Comparison of ENCODE assay signal across 1 cellular context in the genomic region with DNA sequence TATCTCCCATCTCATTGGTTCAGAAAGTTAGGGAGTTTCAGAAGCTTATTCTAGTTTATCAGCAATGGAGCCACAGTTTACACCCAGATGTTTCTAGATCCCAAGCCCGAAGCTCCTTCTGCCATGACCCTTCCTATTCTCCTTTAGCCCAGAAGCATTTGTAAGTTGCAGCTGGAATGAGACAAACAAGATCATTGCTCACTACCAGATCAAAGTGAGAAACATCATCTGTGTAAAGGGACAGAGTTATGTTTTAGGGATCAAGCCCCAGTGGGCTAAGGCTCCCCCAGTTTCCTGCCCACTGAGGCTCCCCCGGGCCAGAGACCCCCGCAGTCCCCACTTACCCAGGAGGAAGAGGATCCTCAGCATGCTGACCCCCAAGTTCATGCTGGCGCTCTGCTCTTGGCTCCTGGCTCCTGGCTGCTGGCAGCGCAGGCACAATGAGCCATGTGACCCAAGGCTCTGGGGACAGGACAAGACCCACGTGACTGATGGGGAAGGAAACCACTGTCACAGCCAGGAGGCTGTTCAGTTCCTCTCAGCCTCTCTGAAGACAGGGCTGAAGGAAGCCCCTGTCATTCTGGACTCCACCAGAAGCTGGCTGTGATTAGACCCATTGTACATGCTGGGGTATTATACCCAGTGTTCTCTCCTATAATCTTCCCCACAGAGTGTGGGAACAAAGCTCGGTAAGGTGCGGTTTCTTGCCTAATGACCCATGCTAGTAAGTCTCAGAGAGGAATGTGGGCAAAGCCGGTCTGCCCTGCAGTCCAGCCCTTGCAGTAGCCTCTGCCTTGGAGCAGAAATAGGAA.
A peak's percentile ranks its signal among the peaks of the same experiment; 100 is the strongest.
TF ChIP-seq lines count a peak whose summit lies in the region.

Gene TMEM273, minus strand, starts transcription at position 442 of the 812 bp plus-strand sequence. Its CDS starts 55 bp downstream, at position 387.

TF ChIP-seq in K562, 482 proteins besides CTCF, POLR2A, EP300 and RAD21 (continued from another document and continues in another):
- no peak for TF ChIP-seq BRF2 (IDR thresholded peaks at IDR 0.05; ENCODE audit: borderline replicate concordance, insufficient read depth, insufficient read length)
- TF ChIP-seq ZFP30 (CRISPR knock-in tag; IDR thresholded peaks at IDR 0.05; ENCODE audit: borderline replicate concordance): no peak
- TF ChIP-seq WHSC1 (IDR thresholded peaks at IDR 0.05; ENCODE audit: low read length): no peak
- no peak for TF ChIP-seq ZSCAN29 (IDR thresholded peaks at IDR 0.05)
- TF ChIP-seq ZNF217 (CRISPR knock-in tag; IDR thresholded peaks at IDR 0.05): no peak
- TF ChIP-seq ID3 (CRISPR knock-in tag; IDR thresholded peaks at IDR 0.05): no peak
- TF ChIP-seq ID3 (tag; IDR thresholded peaks at IDR 0.05): peak; percentile 60
- TF ChIP-seq CBX1 (IDR thresholded peaks at IDR 0.05; ENCODE audit: low read depth): no peak
- TF ChIP-seq, protein P1, sequence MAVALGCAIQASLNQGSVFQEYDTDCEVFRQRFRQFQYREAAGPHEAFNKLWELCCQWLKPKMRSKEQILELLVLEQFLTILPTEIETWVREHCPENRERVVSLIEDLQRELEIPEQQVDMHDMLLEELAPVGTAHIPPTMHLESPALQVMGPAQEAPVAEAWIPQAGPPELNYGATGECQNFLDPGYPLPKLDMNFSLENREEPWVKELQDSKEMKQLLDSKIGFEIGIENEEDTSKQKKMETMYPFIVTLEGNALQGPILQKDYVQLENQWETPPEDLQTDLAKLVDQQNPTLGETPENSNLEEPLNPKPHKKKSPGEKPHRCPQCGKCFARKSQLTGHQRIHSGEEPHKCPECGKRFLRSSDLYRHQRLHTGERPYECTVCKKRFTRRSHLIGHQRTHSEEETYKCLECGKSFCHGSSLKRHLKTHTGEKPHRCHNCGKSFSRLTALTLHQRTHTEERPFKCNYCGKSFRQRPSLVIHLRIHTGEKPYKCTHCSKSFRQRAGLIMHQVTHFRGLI (CRISPR knock-in tag; IDR thresholded peaks at IDR 0.05): 0 out of 2 replicates have a peak, but pooled peaks have one; percentile 57
- TF ChIP-seq SMARCE1 (IDR thresholded peaks at IDR 0.05): peak; percentile 28; the same call in 1 of the 2 replicates
- peak; percentile 60; the same call in 1 of the 2 replicates for TF ChIP-seq ZNF511 (CRISPR knock-in tag; IDR thresholded peaks at IDR 0.05)
- peak; percentile 65; the same call in 1 of the 2 replicates for TF ChIP-seq MITF (IDR thresholded peaks at IDR 0.05)
- no peak for TF ChIP-seq ATF2 (CRISPR knock-in tag; IDR thresholded peaks at IDR 0.05)
- TF ChIP-seq CHD4 (IDR thresholded peaks at IDR 0.05; ENCODE audit: insufficient read depth, insufficient replicate concordance, low read depth, low read length, poor library complexity, severe bottlenecking): no peak
- TF ChIP-seq SNIP1 (IDR thresholded peaks at IDR 0.05; ENCODE audit: low read depth): no peak
- TF ChIP-seq CBX8 (IDR thresholded peaks at IDR 0.05; ENCODE audit: borderline replicate concordance, extremely low read depth, low read depth, low read length, poor library complexity, severe bottlenecking): no peak
- no peak for TF ChIP-seq SRSF3 (IDR thresholded peaks at IDR 0.05; ENCODE audit: insufficient read depth, low read length)
- TF ChIP-seq FOSL1 (tag; conservative IDR thresholded peaks at IDR 0.05): peak; percentile 32
- no peak for TF ChIP-seq HNRNPL (IDR thresholded peaks at IDR 0.05; ENCODE audit: low read depth, low read length)
- TF ChIP-seq ZNF274 (IDR thresholded peaks at IDR 0.05; ENCODE audit: borderline replicate concordance, low read depth, low read length): no peak
- TF ChIP-seq, protein P2, sequence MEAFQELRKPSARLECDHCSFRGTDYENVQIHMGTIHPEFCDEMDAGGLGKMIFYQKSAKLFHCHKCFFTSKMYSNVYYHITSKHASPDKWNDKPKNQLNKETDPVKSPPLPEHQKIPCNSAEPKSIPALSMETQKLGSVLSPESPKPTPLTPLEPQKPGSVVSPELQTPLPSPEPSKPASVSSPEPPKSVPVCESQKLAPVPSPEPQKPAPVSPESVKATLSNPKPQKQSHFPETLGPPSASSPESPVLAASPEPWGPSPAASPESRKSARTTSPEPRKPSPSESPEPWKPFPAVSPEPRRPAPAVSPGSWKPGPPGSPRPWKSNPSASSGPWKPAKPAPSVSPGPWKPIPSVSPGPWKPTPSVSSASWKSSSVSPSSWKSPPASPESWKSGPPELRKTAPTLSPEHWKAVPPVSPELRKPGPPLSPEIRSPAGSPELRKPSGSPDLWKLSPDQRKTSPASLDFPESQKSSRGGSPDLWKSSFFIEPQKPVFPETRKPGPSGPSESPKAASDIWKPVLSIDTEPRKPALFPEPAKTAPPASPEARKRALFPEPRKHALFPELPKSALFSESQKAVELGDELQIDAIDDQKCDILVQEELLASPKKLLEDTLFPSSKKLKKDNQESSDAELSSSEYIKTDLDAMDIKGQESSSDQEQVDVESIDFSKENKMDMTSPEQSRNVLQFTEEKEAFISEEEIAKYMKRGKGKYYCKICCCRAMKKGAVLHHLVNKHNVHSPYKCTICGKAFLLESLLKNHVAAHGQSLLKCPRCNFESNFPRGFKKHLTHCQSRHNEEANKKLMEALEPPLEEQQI (IDR thresholded peaks at IDR 0.05): no peak
- TF ChIP-seq RHOXF2B (CRISPR knock-in tag; conservative IDR thresholded peaks at IDR 0.05): no peak
- TF ChIP-seq BACH1 (tag; IDR thresholded peaks at IDR 0.05): no peak
- no peak for TF ChIP-seq ZNF512 (tag; IDR thresholded peaks at IDR 0.05)
- no peak for TF ChIP-seq NFE2 (IDR thresholded peaks at IDR 0.05; ENCODE audit: low read depth)
- no peak for TF ChIP-seq XRCC4 (IDR thresholded peaks at IDR 0.05; ENCODE audit: extremely low read depth, insufficient read depth, insufficient read length)
- TF ChIP-seq SRSF9 (IDR thresholded peaks at IDR 0.05; ENCODE audit: borderline replicate concordance, low read depth, low read length): no peak
- no peak for TF ChIP-seq FIP1L1 (IDR thresholded peaks at IDR 0.05; ENCODE audit: low read depth, low read length, poor library complexity, severe bottlenecking)
- TF ChIP-seq, protein P3, sequence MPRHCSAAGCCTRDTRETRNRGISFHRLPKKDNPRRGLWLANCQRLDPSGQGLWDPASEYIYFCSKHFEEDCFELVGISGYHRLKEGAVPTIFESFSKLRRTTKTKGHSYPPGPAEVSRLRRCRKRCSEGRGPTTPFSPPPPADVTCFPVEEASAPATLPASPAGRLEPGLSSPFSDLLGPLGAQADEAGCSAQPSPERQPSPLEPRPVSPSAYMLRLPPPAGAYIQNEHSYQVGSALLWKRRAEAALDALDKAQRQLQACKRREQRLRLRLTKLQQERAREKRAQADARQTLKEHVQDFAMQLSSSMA (CRISPR knock-in tag; IDR thresholded peaks at IDR 0.05): no peak
- no peak for TF ChIP-seq SMARCA5 (IDR thresholded peaks at IDR 0.05)
- TF ChIP-seq, protein P4, sequence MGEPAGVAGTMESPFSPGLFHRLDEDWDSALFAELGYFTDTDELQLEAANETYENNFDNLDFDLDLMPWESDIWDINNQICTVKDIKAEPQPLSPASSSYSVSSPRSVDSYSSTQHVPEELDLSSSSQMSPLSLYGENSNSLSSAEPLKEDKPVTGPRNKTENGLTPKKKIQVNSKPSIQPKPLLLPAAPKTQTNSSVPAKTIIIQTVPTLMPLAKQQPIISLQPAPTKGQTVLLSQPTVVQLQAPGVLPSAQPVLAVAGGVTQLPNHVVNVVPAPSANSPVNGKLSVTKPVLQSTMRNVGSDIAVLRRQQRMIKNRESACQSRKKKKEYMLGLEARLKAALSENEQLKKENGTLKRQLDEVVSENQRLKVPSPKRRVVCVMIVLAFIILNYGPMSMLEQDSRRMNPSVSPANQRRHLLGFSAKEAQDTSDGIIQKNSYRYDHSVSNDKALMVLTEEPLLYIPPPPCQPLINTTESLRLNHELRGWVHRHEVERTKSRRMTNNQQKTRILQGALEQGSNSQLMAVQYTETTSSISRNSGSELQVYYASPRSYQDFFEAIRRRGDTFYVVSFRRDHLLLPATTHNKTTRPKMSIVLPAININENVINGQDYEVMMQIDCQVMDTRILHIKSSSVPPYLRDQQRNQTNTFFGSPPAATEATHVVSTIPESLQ (CRISPR knock-in tag; IDR thresholded peaks at IDR 0.05): no peak
- no peak for TF ChIP-seq MXI1 (IDR thresholded peaks at IDR 0.05; ENCODE audit: low read depth, low read length)
- no peak for TF ChIP-seq PPARD (CRISPR knock-in tag; IDR thresholded peaks at IDR 0.05)
- peak; percentile 57; the same call in 1 of the 2 replicates for TF ChIP-seq GATAD2A (IDR thresholded peaks at IDR 0.05)
- TF ChIP-seq ZEB2 (IDR thresholded peaks at IDR 0.05): no peak
- TF ChIP-seq DDX20 (tag; IDR thresholded peaks at IDR 0.05; ENCODE audit: low read depth): no peak
- TF ChIP-seq CHD2 (IDR thresholded peaks at IDR 0.05; ENCODE audit: low read depth, low read length): no peak
- TF ChIP-seq, protein P5, sequence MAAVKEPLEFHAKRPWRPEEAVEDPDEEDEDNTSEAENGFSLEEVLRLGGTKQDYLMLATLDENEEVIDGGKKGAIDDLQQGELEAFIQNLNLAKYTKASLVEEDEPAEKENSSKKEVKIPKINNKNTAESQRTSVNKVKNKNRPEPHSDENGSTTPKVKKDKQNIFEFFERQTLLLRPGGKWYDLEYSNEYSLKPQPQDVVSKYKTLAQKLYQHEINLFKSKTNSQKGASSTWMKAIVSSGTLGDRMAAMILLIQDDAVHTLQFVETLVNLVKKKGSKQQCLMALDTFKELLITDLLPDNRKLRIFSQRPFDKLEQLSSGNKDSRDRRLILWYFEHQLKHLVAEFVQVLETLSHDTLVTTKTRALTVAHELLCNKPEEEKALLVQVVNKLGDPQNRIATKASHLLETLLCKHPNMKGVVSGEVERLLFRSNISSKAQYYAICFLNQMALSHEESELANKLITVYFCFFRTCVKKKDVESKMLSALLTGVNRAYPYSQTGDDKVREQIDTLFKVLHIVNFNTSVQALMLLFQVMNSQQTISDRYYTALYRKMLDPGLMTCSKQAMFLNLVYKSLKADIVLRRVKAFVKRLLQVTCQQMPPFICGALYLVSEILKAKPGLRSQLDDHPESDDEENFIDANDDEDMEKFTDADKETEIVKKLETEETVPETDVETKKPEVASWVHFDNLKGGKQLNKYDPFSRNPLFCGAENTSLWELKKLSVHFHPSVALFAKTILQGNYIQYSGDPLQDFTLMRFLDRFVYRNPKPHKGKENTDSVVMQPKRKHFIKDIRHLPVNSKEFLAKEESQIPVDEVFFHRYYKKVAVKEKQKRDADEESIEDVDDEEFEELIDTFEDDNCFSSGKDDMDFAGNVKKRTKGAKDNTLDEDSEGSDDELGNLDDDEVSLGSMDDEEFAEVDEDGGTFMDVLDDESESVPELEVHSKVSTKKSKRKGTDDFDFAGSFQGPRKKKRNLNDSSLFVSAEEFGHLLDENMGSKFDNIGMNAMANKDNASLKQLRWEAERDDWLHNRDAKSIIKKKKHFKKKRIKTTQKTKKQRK (IDR thresholded peaks at IDR 0.05; ENCODE audit: borderline replicate concordance, low read depth, low read length): no peak
- no peak for TF ChIP-seq HMG20B (CRISPR knock-in tag; IDR thresholded peaks at IDR 0.05)
- no peak for TF ChIP-seq DACH1 (IDR thresholded peaks at IDR 0.05; ENCODE audit: partially characterized antibody)
- no peak for TF ChIP-seq HEY1 (CRISPR knock-in tag; IDR thresholded peaks at IDR 0.05; ENCODE audit: borderline replicate concordance)
- peak; percentile 51 to 64 for TF ChIP-seq NRF1 (conservative IDR thresholded peaks at IDR 0.05 in 1 of 2, IDR thresholded peaks at IDR 0.05 in 1 of 2)
- no peak for TF ChIP-seq SMARCC2 (IDR thresholded peaks at IDR 0.05; ENCODE audit: low read depth)
